ENCODE assay signal across 22 cellular contexts in the genomic region with DNA sequence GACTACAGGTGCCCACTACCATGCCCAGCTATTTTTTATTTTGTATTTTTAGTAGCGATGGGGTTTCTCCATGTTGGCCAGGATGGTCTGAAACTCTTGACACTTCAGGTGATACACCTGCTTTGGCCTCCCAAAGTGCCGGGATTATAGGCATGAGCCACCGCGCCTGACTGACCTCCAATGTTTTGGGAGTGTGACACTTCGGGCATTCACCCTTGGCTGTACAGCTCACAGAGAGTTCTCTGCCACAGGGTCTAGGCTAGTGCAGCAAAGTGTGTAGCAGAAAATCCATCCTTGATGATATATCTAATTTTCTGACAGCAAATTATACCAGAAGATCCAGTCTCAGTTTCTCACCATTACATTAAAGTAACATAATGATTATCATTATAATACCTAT. TPM values are rescaled to one million over a fixed set of nuclear protein-coding genes. Genes with fewer than 3 reads are reported as not detected.
"Had no signal": no experiment of that assay in that cellular context is flagged by ENCODE, and none has a peak within 500 bp of the region (broad histone marks: within the 10 kb centered on the region; RNA-seq: fewer than 3 reads in every experiment).

No MANE protein-coding gene starts in this region.

- H3K4me3 ChIP-seq: lower lobe of right lung, pancreas, prostate gland, sigmoid colon, spleen, suprapubic skin, transverse colon, upper lobe of right lung had no signal

- ATAC-seq: left ventricle myocardium superior; lower lobe of right lung; naive thymus-derived CD8-positive, alpha-beta T cell; pancreas; right cardiac atrium; stimulated activated effector memory CD8-positive, alpha-beta T cell treated with anti-CD3 and anti-CD28 coated beads, Interleukin-12 subunit alpha, Interleukin-12 subunit beta, amount 100 ng/mL, for 72 hours; upper lobe of right lung had no signal

- DNase-seq: hypothalamus; immature natural killer cell; left ventricle myocardium superior; lower lobe of right lung; mammary epithelial cell; mesenchymal stem cell; naive thymus-derived CD8-positive, alpha-beta T cell; nucleus accumbens; pancreas; posterior cingulate gyrus; retina; right cardiac atrium; sigmoid colon; small intestine; spleen; stimulated activated CD4-positive, alpha-beta T cell treated with anti-CD3 and anti-CD28 coated beads, Interleukin-4, amount 100 ng/mL, for 24 hours; stimulated activated naive CD4-positive, alpha-beta T cell; transverse colon; upper lobe of right lung had no signal

- H3K4me1 ChIP-seq: pancreas, prostate gland, sigmoid colon, transverse colon, upper lobe of right lung had no signal

- H3K9me3 ChIP-seq: lower lobe of right lung, pancreas, prostate gland, suprapubic skin, upper lobe of right lung had no signal

- H3K27me3 ChIP-seq: pancreas, sigmoid colon, suprapubic skin had no signal

- H3K27ac ChIP-seq: lower lobe of right lung, pancreas, prostate gland, sigmoid colon, spleen, suprapubic skin, transverse colon, upper lobe of right lung had no signal

- H3K36me3 ChIP-seq: lower lobe of right lung, pancreas, prostate gland, sigmoid colon, spleen, suprapubic skin, transverse colon, upper lobe of right lung had no signal

RNA-seq across cellular contexts. Expression of gene FAM20A, which starts 14.1 kb away (rescaled TPM):
- total RNA-seq: naive thymus-derived CD8-positive, alpha-beta T cell had no signal
